In genomic region chrX:23890933-23891332, GRCh38 we compare ENCODE assay signal across 1 cellular context.
TF ChIP-seq lines count a peak whose summit lies in the region.

No MANE protein-coding gene starts in this region.

TF ChIP-seq in HCT116, 20 proteins besides CTCF, POLR2A, EP300 and RAD21 (continued from another document):
- no peak for TF ChIP-seq REST (IDR thresholded peaks at IDR 0.05; ENCODE audit: low read depth)
- TF ChIP-seq CBX3 (IDR thresholded peaks at IDR 0.05; ENCODE audit: low read depth), result no peak
- TF ChIP-seq JUND (IDR thresholded peaks at IDR 0.05), result no peak
